In genomic region chr11:568306-569259, GRCh38 we compare ENCODE assay signal across 8 cellular contexts. TPM values are rescaled to one million over a fixed set of nuclear protein-coding genes. Genes with fewer than 3 reads are reported as not detected.
DNase-seq lines count a peak whose midpoint lies in the region; ATAC-seq and TF ChIP-seq lines count a peak whose summit lies in the region.

No MANE protein-coding gene starts in this region.

- H3K36me3 ChIP-seq in OCI-LY7 (ENCODE audit: insufficient read depth, low read length) (no peaks in the 10 kb centered on the region), muscle layer of colon (ENCODE audit: insufficient read depth, low read length) (no peaks in the 10 kb centered on the region)

- intact Hi-C loops in OCI-LY7 (cut with micrococcal nuclease; ENCODE audit: unreplicated experiment): loop anchor here (5.0 kb wide), 1 partner anchor 229 kb away; the partner anchor contains the start of gene SLC25A22

- peak overlapping the region; percentile 68; the same call in 1 of the 2 replicates for H2AFZ ChIP-seq in OCI-LY7 (ENCODE audit: low read length)

- peaks cover 0 to 4% of the 10 kb centered on the region in 2 donors for H3K27me3 ChIP-seq in muscle layer of colon (ENCODE audit: control insufficient read depth in 1 of 2, insufficient read depth in 2 of 2, low read length in 2 of 2)

- peak; percentile 87 for ATAC-seq in GM21576 (IDR thresholded peaks at IDR 0.05; ENCODE audit: unreplicated experiment)

- CTCF ChIA-PET in OCI-LY7 (lab: Charles Lee; ENCODE audit: unreplicated experiment): no interaction called here

- H3K4me3 ChIP-seq in OCI-LY7 (ENCODE audit: low read depth, low read length, poor library complexity, severe bottlenecking): peak overlapping the region; percentile 84
- peak overlapping the region; percentile 59 for H3K4me3 ChIP-seq in muscle layer of colon (ENCODE audit: low read depth in 1 of 2, low read length in 2 of 2)

- no TSS peak for BruUV-seq in OCI-LY7 (replicated peaks; lab: Mats Ljungman, UMichigan)

- H3K4me1 ChIP-seq in OCI-LY7 (ENCODE audit: insufficient read depth, low read length, poor library complexity, severe bottlenecking): peaks cover 18% of the 10 kb centered on the region
- peaks cover 7% of the 10 kb centered on the region for H3K4me1 ChIP-seq in muscle layer of colon (ENCODE audit: insufficient read depth, low read length)

- peak overlapping the region; percentile 41 for H3K9ac ChIP-seq in muscle layer of colon (ENCODE audit: low read length)

- POLR2A ChIA-PET in OCI-LY7 (lab: Charles Lee): interaction anchor here (1.0 kb wide), 1 partner anchor 33 kb away, joined by 4 read pairs; no protein-coding TSS in a partner anchor

- TF ChIP-seq CTCF in OCI-LY7 (conservative IDR thresholded peaks at IDR 0.05; ENCODE audit: low read length): no peak

- H3K4me3 Mint-ChIP-seq in IgD-negative memory B cell: peak overlapping the region; percentile 65 to 93 (median 85)

- H3K27ac ChIP-seq in OCI-LY7 (ENCODE audit: low read depth, low read length, poor library complexity, severe bottlenecking) (no peak overlapping the region), muscle layer of colon (ENCODE audit: low read depth, low read length) (no peak overlapping the region)

- DNase-seq in DMS153 (lab: John Stamatoyannopoulos, UW) (peak; percentile 92), OCI-LY7 (ENCODE audit: low spot score) (peak; percentile 97), activated T-cell treated with anti-CD3 and anti-CD28 coated beads for 4 hours (peak; percentile 79), erythroblast (lab: John Stamatoyannopoulos, UW) (peak; percentile 96)
- DNase-seq in stimulated activated CD8-positive, alpha-beta memory T cell treated with anti-CD3 and anti-CD28 coated beads, Interleukin-7, amount 100 ng/mL, for 1 hour (ENCODE audit: low read depth in 2 of 2): peak; percentile 78 to 81

- H3K36me3 Mint-ChIP-seq in IgD-negative memory B cell: no peaks in the 10 kb centered on the region

- H3K27ac Mint-ChIP-seq in IgD-negative memory B cell: peak overlapping the region in 2 of 3 donors; percentile 63 to 81

- no peaks in the 10 kb centered on the region for H3K9me3 ChIP-seq in OCI-LY7 (ENCODE audit: low read length)
- no peaks in the 10 kb centered on the region for H3K9me3 ChIP-seq in muscle layer of colon (ENCODE audit: low read length)

- H3K4me2 ChIP-seq in OCI-LY7 (ENCODE audit: low read length): peak overlapping the region; percentile 94

- TF ChIP-seq POLR2A in erythroblast (IDR thresholded peaks at IDR 0.05; ENCODE audit: low read length): peak; percentile 62

- peaks cover 0 to 3% (median 1%) of the 10 kb centered on the region in 3 donors for H3K4me1 Mint-ChIP-seq in IgD-negative memory B cell

- H3K79me2 ChIP-seq in OCI-LY7 (ENCODE audit: insufficient read depth, low read depth, low read length): no peaks in the 10 kb centered on the region

- no peaks in the 10 kb centered on the region for H4K20me1 ChIP-seq in OCI-LY7 (ENCODE audit: insufficient read depth, low read length)

- no peaks in the 10 kb centered on the region for H3K27me3 Mint-ChIP-seq in IgD-negative memory B cell

- H3K9me2 ChIP-seq in OCI-LY7 (ENCODE audit: insufficient read depth, low read length): no peaks in the 10 kb centered on the region

- no peaks in the 10 kb centered on the region for H3K9me3 Mint-ChIP-seq in IgD-negative memory B cell

RNA-seq across cellular contexts. Expression of gene PHRF1, which starts 7.7 kb away (rescaled TPM):
- polyA plus RNA-seq in IgD-negative memory B cell: 15.4 TPM
- total RNA-seq in OCI-LY7 (2014; rRNA removed; shearing (Covaris generic)): 23.3 and 25.6 TPM in 2 replicates
- total RNA-seq in OCI-LY7 (2022): 43.8 and 45.4 TPM in 2 replicates

RNA-seq across cellular contexts. Expression of gene RASSF7, which starts 7.8 kb away (rescaled TPM):
- polyA plus RNA-seq in IgD-negative memory B cell: 42.0 TPM
- 18.0 and 22.1 TPM in 2 replicates for total RNA-seq in OCI-LY7 (2014; rRNA removed; shearing (Covaris generic))
- 11.8 and 15.1 TPM in 2 replicates for total RNA-seq in OCI-LY7 (2022)

RNA-seq across cellular contexts. Expression of gene LMNTD2, which starts 8.0 kb away (rescaled TPM):
- polyA plus RNA-seq in IgD-negative memory B cell: 3.8 TPM
- total RNA-seq in OCI-LY7 (2014; rRNA removed; shearing (Covaris generic)): 4.7 and 7.5 TPM in 2 replicates
- total RNA-seq in OCI-LY7 (2022): 16.9 and 17.7 TPM in 2 replicates

RNA-seq across cellular contexts. Expression of gene LRRC56, which starts 31.3 kb away (rescaled TPM):
- polyA plus RNA-seq in IgD-negative memory B cell: 2.6 TPM
- 1.2 and 1.6 TPM in 2 replicates for total RNA-seq in OCI-LY7 (2014; rRNA removed; shearing (Covaris generic))
- total RNA-seq in OCI-LY7 (2022): 1.5 and 2.5 TPM in 2 replicates

RNA-seq across cellular contexts. Expression of gene HRAS, which starts 33.2 kb away (rescaled TPM):
- polyA plus RNA-seq in IgD-negative memory B cell: 22.5 TPM
- total RNA-seq in OCI-LY7 (2014; rRNA removed; shearing (Covaris generic)): 53.0 and 67.8 TPM in 2 replicates
- 40.1 and 46.9 TPM in 2 replicates for total RNA-seq in OCI-LY7 (2022)
